In genomic region chr5:134437340-134438267, GRCh38 we compare ENCODE assay signal across 1 cellular context.
TF ChIP-seq lines count a peak whose summit lies in the region.

No MANE protein-coding gene starts in this region.

TF ChIP-seq in K562, 482 proteins besides CTCF, POLR2A, EP300 and RAD21 (continued from another document and continues in another):
- TF ChIP-seq HMGXB4 (CRISPR knock-in tag; IDR thresholded peaks at IDR 0.05) (no peak), POLR2G (IDR thresholded peaks at IDR 0.05; ENCODE audit: low read depth, low read length) (0 out of 2 replicates have a peak, but pooled peaks have one; percentile 21), ZNF280A (IDR thresholded peaks at IDR 0.05; ENCODE audit: low read depth, partially characterized antibody) (no peak), DACH1 (IDR thresholded peaks at IDR 0.05; ENCODE audit: partially characterized antibody) (peak; percentile 82), CHCHD3 (CRISPR knock-in tag; IDR thresholded peaks at IDR 0.05) (no peak), MAFF (IDR thresholded peaks at IDR 0.05; ENCODE audit: low read length) (peak; percentile 93), SIN3A (IDR thresholded peaks at IDR 0.05; ENCODE audit: borderline replicate concordance in 2 of 2, control insufficient read depth in 1 of 2, low read depth in 2 of 2, low read length in 2 of 2) (0 out of 4 replicates have a peak, but pooled peaks of 1 of the 2 experiments have one; percentile 42), TEAD4 (IDR thresholded peaks at IDR 0.05; ENCODE audit: low read length) (peak; percentile 96), TEAD4 (CRISPR knock-in tag; IDR thresholded peaks at IDR 0.05; ENCODE audit: borderline replicate concordance) (no peak), ZNF76 (CRISPR knock-in tag; IDR thresholded peaks at IDR 0.05; ENCODE audit: borderline replicate concordance) (no peak), HDAC8 (tag; IDR thresholded peaks at IDR 0.05) (no peak), ATF1 (CRISPR knock-in tag; IDR thresholded peaks at IDR 0.05) (no peak), ATF1 (tag; IDR thresholded peaks at IDR 0.05) (peak; percentile 60; the same call in 1 of the 2 replicates), MAFG (tag; conservative IDR thresholded peaks at IDR 0.05) (peak; percentile 99), ILF3 (IDR thresholded peaks at IDR 0.05; ENCODE audit: borderline replicate concordance) (no peak), KLF10 (CRISPR knock-in tag; IDR thresholded peaks at IDR 0.05) (no peak), ARNT (IDR thresholded peaks at IDR 0.05) (peak in 1 of 2 experiments; percentile 67; a peak in 1 of 4 replicates), NELFE (IDR thresholded peaks at IDR 0.05; ENCODE audit: insufficient read depth, insufficient read length) (no peak), ZNF511 (CRISPR knock-in tag; IDR thresholded peaks at IDR 0.05) (no peak), TCF3 (CRISPR knock-in tag; IDR thresholded peaks at IDR 0.05) (peak; percentile 93), ZNF324 (CRISPR knock-in tag; IDR thresholded peaks at IDR 0.05) (0 out of 2 replicates have a peak, but pooled peaks have one; percentile 6), ERF (CRISPR knock-in tag; IDR thresholded peaks at IDR 0.05) (no peak), STAT5B (CRISPR knock-in tag; IDR thresholded peaks at IDR 0.05) (no peak), ZNF408 (CRISPR knock-in tag; IDR thresholded peaks at IDR 0.05; ENCODE audit: low read depth) (no peak), CBX3 (IDR thresholded peaks at IDR 0.05; ENCODE audit: borderline replicate concordance in 1 of 2, low read length in 2 of 2) (peak in 1 of 2 experiments; percentile 83; a peak in 2 of 3 replicates), SRSF7 (optimal IDR thresholded peaks at IDR 0.05; ENCODE audit: low read depth, low read length) (no peak), STAT5A (IDR thresholded peaks at IDR 0.05; ENCODE audit: borderline replicate concordance, low read length) (peak; percentile 83), JUND (IDR thresholded peaks at IDR 0.05; ENCODE audit: borderline replicate concordance, low read depth, low read length) (peak; percentile 64; the same call in 1 of the 2 replicates), JUND (tag; IDR thresholded peaks at IDR 0.05; ENCODE audit: borderline replicate concordance, low read depth, low read length) (peak; percentile 75; the same call in 1 of the 3 replicates), MEIS2 (IDR thresholded peaks at IDR 0.05; ENCODE audit: partially characterized antibody) (peak; percentile 91), NR2C1 (IDR thresholded peaks at IDR 0.05) (no peak), NR2C1 (tag; IDR thresholded peaks at IDR 0.05) (no peak), NCOA1 (IDR thresholded peaks at IDR 0.05; ENCODE audit: low read depth) (peak; percentile 69; the same call in 1 of the 2 replicates), LCOR (CRISPR knock-in tag; IDR thresholded peaks at IDR 0.05) (peak; percentile 98), KDM2B (CRISPR knock-in tag; IDR thresholded peaks at IDR 0.05) (no peak), L3MBTL2 (IDR thresholded peaks at IDR 0.05) (peak; percentile 70), BHLHE40 (IDR thresholded peaks at IDR 0.05; ENCODE audit: low read length) (no peak), TAF7 (tag; IDR thresholded peaks at IDR 0.05) (no peak), SRF (CRISPR knock-in tag; IDR thresholded peaks at IDR 0.05) (no peak)
- TF ChIP-seq, protein P1, sequence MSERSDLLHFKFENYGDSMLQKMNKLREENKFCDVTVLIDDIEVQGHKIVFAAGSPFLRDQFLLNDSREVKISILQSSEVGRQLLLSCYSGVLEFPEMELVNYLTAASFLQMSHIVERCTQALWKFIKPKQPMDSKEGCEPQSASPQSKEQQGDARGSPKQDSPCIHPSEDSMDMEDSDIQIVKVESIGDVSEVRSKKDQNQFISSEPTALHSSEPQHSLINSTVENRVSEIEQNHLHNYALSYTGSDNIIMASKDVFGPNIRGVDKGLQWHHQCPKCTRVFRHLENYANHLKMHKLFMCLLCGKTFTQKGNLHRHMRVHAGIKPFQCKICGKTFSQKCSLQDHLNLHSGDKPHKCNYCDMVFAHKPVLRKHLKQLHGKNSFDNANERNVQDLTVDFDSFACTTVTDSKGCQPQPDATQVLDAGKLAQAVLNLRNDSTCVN (CRISPR knock-in tag; IDR thresholded peaks at IDR 0.05), result no peak
- TF ChIP-seq, protein P2, sequence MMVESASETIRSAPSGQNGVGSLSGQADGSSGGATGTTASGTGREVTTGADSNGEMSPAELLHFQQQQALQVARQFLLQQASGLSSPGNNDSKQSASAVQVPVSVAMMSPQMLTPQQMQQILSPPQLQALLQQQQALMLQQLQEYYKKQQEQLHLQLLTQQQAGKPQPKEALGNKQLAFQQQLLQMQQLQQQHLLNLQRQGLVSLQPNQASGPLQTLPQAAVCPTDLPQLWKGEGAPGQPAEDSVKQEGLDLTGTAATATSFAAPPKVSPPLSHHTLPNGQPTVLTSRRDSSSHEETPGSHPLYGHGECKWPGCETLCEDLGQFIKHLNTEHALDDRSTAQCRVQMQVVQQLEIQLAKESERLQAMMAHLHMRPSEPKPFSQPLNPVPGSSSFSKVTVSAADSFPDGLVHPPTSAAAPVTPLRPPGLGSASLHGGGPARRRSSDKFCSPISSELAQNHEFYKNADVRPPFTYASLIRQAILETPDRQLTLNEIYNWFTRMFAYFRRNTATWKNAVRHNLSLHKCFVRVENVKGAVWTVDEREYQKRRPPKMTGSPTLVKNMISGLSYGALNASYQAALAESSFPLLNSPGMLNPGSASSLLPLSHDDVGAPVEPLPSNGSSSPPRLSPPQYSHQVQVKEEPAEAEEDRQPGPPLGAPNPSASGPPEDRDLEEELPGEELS (CRISPR knock-in tag; IDR thresholded peaks at IDR 0.05; ENCODE audit: borderline replicate concordance), result no peak
- TF ChIP-seq, protein P3, sequence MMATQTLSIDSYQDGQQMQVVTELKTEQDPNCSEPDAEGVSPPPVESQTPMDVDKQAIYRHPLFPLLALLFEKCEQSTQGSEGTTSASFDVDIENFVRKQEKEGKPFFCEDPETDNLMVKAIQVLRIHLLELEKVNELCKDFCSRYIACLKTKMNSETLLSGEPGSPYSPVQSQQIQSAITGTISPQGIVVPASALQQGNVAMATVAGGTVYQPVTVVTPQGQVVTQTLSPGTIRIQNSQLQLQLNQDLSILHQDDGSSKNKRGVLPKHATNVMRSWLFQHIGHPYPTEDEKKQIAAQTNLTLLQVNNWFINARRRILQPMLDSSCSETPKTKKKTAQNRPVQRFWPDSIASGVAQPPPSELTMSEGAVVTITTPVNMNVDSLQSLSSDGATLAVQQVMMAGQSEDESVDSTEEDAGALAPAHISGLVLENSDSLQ (IDR thresholded peaks at IDR 0.05), result peak; percentile 86
- TF ChIP-seq, protein P4, sequence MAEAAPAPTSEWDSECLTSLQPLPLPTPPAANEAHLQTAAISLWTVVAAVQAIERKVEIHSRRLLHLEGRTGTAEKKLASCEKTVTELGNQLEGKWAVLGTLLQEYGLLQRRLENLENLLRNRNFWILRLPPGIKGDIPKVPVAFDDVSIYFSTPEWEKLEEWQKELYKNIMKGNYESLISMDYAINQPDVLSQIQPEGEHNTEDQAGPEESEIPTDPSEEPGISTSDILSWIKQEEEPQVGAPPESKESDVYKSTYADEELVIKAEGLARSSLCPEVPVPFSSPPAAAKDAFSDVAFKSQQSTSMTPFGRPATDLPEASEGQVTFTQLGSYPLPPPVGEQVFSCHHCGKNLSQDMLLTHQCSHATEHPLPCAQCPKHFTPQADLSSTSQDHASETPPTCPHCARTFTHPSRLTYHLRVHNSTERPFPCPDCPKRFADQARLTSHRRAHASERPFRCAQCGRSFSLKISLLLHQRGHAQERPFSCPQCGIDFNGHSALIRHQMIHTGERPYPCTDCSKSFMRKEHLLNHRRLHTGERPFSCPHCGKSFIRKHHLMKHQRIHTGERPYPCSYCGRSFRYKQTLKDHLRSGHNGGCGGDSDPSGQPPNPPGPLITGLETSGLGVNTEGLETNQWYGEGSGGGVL (CRISPR knock-in tag; IDR thresholded peaks at IDR 0.05), result no peak
- TF ChIP-seq, protein P5, sequence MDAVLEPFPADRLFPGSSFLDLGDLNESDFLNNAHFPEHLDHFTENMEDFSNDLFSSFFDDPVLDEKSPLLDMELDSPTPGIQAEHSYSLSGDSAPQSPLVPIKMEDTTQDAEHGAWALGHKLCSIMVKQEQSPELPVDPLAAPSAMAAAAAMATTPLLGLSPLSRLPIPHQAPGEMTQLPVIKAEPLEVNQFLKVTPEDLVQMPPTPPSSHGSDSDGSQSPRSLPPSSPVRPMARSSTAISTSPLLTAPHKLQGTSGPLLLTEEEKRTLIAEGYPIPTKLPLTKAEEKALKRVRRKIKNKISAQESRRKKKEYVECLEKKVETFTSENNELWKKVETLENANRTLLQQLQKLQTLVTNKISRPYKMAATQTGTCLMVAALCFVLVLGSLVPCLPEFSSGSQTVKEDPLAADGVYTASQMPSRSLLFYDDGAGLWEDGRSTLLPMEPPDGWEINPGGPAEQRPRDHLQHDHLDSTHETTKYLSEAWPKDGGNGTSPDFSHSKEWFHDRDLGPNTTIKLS (IDR thresholded peaks at IDR 0.05; ENCODE audit: borderline replicate concordance, low read depth), result peak; percentile 46; the same call in 1 of the 2 replicates
- TF ChIP-seq, protein P6, sequence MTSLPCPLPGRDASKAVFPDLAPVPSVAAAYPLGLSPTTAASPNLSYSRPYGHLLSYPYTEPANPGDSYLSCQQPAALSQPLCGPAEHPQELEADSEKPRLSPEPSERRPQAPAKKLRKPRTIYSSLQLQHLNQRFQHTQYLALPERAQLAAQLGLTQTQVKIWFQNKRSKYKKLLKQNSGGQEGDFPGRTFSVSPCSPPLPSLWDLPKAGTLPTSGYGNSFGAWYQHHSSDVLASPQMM (CRISPR knock-in tag; IDR thresholded peaks at IDR 0.05), result no peak
- TF ChIP-seq, protein P7, sequence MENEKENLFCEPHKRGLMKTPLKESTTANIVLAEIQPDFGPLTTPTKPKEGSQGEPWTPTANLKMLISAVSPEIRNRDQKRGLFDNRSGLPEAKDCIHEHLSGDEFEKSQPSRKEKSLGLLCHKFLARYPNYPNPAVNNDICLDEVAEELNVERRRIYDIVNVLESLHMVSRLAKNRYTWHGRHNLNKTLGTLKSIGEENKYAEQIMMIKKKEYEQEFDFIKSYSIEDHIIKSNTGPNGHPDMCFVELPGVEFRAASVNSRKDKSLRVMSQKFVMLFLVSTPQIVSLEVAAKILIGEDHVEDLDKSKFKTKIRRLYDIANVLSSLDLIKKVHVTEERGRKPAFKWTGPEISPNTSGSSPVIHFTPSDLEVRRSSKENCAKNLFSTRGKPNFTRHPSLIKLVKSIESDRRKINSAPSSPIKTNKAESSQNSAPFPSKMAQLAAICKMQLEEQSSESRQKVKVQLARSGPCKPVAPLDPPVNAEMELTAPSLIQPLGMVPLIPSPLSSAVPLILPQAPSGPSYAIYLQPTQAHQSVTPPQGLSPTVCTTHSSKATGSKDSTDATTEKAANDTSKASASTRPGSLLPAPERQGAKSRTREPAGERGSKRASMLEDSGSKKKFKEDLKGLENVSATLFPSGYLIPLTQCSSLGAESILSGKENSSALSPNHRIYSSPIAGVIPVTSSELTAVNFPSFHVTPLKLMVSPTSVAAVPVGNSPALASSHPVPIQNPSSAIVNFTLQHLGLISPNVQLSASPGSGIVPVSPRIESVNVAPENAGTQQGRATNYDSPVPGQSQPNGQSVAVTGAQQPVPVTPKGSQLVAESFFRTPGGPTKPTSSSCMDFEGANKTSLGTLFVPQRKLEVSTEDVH (IDR thresholded peaks at IDR 0.05; ENCODE audit: low read depth, partially characterized antibody), result no peak
- TF ChIP-seq, protein P8, sequence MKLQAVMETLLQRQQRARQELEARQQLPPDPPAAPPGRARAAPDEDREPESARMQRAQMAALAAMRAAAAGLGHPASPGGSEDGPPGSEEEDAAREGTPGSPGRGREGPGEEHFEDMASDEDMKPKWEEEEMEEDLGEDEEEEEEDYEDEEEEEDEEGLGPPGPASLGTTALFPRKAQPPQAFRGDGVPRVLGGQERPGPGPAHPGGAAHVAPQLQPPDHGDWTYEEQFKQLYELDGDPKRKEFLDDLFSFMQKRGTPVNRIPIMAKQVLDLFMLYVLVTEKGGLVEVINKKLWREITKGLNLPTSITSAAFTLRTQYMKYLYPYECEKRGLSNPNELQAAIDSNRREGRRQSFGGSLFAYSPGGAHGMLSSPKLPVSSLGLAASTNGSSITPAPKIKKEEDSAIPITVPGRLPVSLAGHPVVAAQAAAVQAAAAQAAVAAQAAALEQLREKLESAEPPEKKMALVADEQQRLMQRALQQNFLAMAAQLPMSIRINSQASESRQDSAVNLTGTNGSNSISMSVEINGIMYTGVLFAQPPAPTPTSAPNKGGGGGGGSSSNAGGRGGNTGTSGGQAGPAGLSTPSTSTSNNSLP (IDR thresholded peaks at IDR 0.05; ENCODE audit: borderline replicate concordance, low read depth, low read length), result peak; percentile 43; the same call in 1 of the 2 replicates
